12 cellular contexts compared by ENCODE assay signal in genomic region chr1:225447649-225448048, GRCh38. TPM values are rescaled to one million over a fixed set of nuclear protein-coding genes. Genes with fewer than 3 reads are reported as not detected.
DNase-seq lines count a peak whose midpoint lies in the region; ATAC-seq and TF ChIP-seq lines count a peak whose summit lies in the region.
"Had no signal": no experiment of that assay in that cellular context is flagged by ENCODE, and none has a peak within 500 bp of the region (broad histone marks: within the 10 kb centered on the region; RNA-seq: fewer than 3 reads in every experiment).

No MANE protein-coding gene starts in this region.

- H3K27me3 ChIP-seq in breast epithelium (no peaks in the 10 kb centered on the region), brain microvascular endothelial cell (replicated peaks) (no peaks in the 10 kb centered on the region)

- TF ChIP-seq CTCF in MCF 10A (IDR thresholded peaks at IDR 0.05; ENCODE audit: unreplicated experiment) (no peak), breast epithelium (IDR thresholded peaks at IDR 0.05) (no peak), fibroblast of the aortic adventitia (IDR thresholded peaks at IDR 0.05; ENCODE audit: insufficient read depth, low read length) (no peak), neural crest cell (conservative IDR thresholded peaks at IDR 0.05) (no peak), brain microvascular endothelial cell (IDR thresholded peaks at IDR 0.05; ENCODE audit: low read depth, low read length, missing control alignments) (no peak), WTC11 (IDR thresholded peaks at IDR 0.05) (no peak)

- H3K36me3 ChIP-seq in breast epithelium (no peaks in the 10 kb centered on the region), brain microvascular endothelial cell (replicated peaks) (no peaks in the 10 kb centered on the region)

- no peak for TF ChIP-seq POLR2A in breast epithelium (IDR thresholded peaks at IDR 0.05)

- H3K4me1 Mint-ChIP-seq in MCF 10A (ENCODE audit: insufficient read depth, unreplicated experiment): peaks cover 44% of the 10 kb centered on the region
- H3K4me1 Mint-ChIP-seq in neural crest cell: peaks cover 34% of the 10 kb centered on the region
- H3K4me1 Mint-ChIP-seq in WTC11: peaks cover 34% of the 10 kb centered on the region

- H3K36me3 Mint-ChIP-seq in MCF 10A (ENCODE audit: insufficient read depth, unreplicated experiment): peaks cover 15% of the 10 kb centered on the region
- no peaks in the 10 kb centered on the region for H3K36me3 Mint-ChIP-seq in neural crest cell (ENCODE audit: low read depth)
- no peaks in the 10 kb centered on the region for H3K36me3 Mint-ChIP-seq in WTC11
- H3K36me3 Mint-ChIP-seq: CD14-positive monocyte; natural killer cell treated with Interleukin-12 subunit alpha and Interleukin-12 subunit beta and Interleukin-15 and Interleukin-18, amount 100 ng/mL, for 72 hours had no signal

- intact Hi-C loops in MCF 10A (cut with micrococcal nuclease): no loop called here
- intact Hi-C loops in breast epithelium (cut with DNase I; ENCODE audit: low total_unique reads): loop anchor here (5.0 kb wide), 1 partner anchor 380 kb away; no protein-coding TSS in a partner anchor

- H3K27ac Mint-ChIP-seq in MCF 10A (ENCODE audit: low read depth, unreplicated experiment): peak overlapping the region; percentile 18
- peak overlapping the region; percentile 64 for H3K27ac Mint-ChIP-seq in neural crest cell (ENCODE audit: unreplicated experiment)
- H3K27ac Mint-ChIP-seq in WTC11: no peak overlapping the region
- H3K27ac Mint-ChIP-seq: activated CD8-positive, alpha-beta T cell treated with anti-CD3 and anti-CD28 coated beads, Interleukin-2, amount 10 ng/mL, durations not matched to agents 7 days and 5 days had no signal

- peak overlapping the region in 1 of 2 donors; percentile 54 for H3K27ac ChIP-seq in breast epithelium
- no peak overlapping the region for H3K27ac ChIP-seq in brain microvascular endothelial cell

- BruUV-seq in MCF 10A (replicated peaks; lab: Mats Ljungman, UMichigan): no TSS peak

- no peak for DNase-seq in MCF 10A (ENCODE audit: unreplicated experiment)
- DNase-seq in breast epithelium (ENCODE audit: low spot score in 2 of 2): no peak
- peak; percentile 63 for DNase-seq in fibroblast of the aortic adventitia (ENCODE audit: low read depth)
- no peak for DNase-seq in neural crest cell (ENCODE audit: low read depth, low spot score)
- no peak for DNase-seq in brain microvascular endothelial cell
- no peak for DNase-seq in SK-N-DZ (ENCODE audit: low spot score)
- DNase-seq in WTC11 (ENCODE audit: low spot score): no peak
- DNase-seq in activated gamma-delta T cell (lab: John Stamatoyannopoulos, UW): no peak
- DNase-seq: activated CD8-positive, alpha-beta T cell treated with anti-CD3 and anti-CD28 coated beads, Interleukin-2, amount 10 ng/mL, durations not matched to agents 7 days and 5 days; stimulated activated CD8-positive, alpha-beta memory T cell treated with anti-CD3 and anti-CD28 coated beads, Interleukin-4, amount 100 ng/mL, for 48 hours had no signal

- no peak overlapping the region for H3K4me3 Mint-ChIP-seq in MCF 10A (ENCODE audit: unreplicated experiment)
- H3K4me3 Mint-ChIP-seq in neural crest cell: no peak overlapping the region
- H3K4me3 Mint-ChIP-seq in WTC11: no peak overlapping the region
- H3K4me3 Mint-ChIP-seq: activated CD8-positive, alpha-beta T cell treated with anti-CD3 and anti-CD28 coated beads, Interleukin-2, amount 10 ng/mL, durations not matched to agents 7 days and 5 days; CD14-positive monocyte; natural killer cell treated with Interleukin-12 subunit alpha and Interleukin-12 subunit beta and Interleukin-15 and Interleukin-18, amount 100 ng/mL, for 72 hours had no signal

- POLR2A ChIA-PET in MCF 10A (lab: Yijun Ruan, JAX) (interaction anchor here (4.7 to 20.7 kb wide), 2 partner anchors 14 to 19 kb away, joined by 48 to 611 read pairs; partner anchors contain the start of gene LBR), WTC11 (lab: Charles Lee) (no interaction called here)

- H3K4me3 ChIP-seq in breast epithelium: peak overlapping the region in 1 of 3 donors; percentile 22
- no peak overlapping the region for H3K4me3 ChIP-seq in fibroblast of the aortic adventitia (ENCODE audit: low read depth, low read length)
- no peak overlapping the region for H3K4me3 ChIP-seq in brain microvascular endothelial cell (ENCODE audit: low read depth, low read length)

- no peaks in the 10 kb centered on the region for H3K9me3 Mint-ChIP-seq in MCF 10A (ENCODE audit: unreplicated experiment)
- no peaks in the 10 kb centered on the region for H3K9me3 Mint-ChIP-seq in neural crest cell
- H3K9me3 Mint-ChIP-seq in WTC11: no peaks in the 10 kb centered on the region
- H3K9me3 Mint-ChIP-seq: natural killer cell treated with Interleukin-12 subunit alpha and Interleukin-12 subunit beta and Interleukin-15 and Interleukin-18, amount 100 ng/mL, for 72 hours had no signal

- H3K9me3 ChIP-seq in breast epithelium: no peaks in the 10 kb centered on the region

- CTCF ChIA-PET in MCF 10A (lab: Yijun Ruan, JAX) (interaction anchor here (0.8 to 4.2 kb wide), 2 partner anchors 16 to 129 kb away, joined by 3 to 29 read pairs; no protein-coding TSS in a partner anchor), WTC11 (lab: Charles Lee) (interaction anchor here (1.6 to 2.6 kb wide), 2 partner anchors 27 to 515 kb away, joined by 4 to 7 read pairs; no protein-coding TSS in a partner anchor)

- in situ Hi-C loops in brain microvascular endothelial cell (cut with HindIII; ENCODE audit: low pct_ligation_motif_present, low sequenced_read_pairs): no loop called here

- H3K27me3 Mint-ChIP-seq in MCF 10A (ENCODE audit: insufficient read depth, unreplicated experiment): no peaks in the 10 kb centered on the region
- no peaks in the 10 kb centered on the region for H3K27me3 Mint-ChIP-seq in neural crest cell (ENCODE audit: low read depth)
- H3K27me3 Mint-ChIP-seq in WTC11 (ENCODE audit: low read depth): 0 out of 2 replicates have a peak, but pooled peaks cover 4% of the 10 kb centered on the region
- H3K27me3 Mint-ChIP-seq: natural killer cell treated with Interleukin-12 subunit alpha and Interleukin-12 subunit beta and Interleukin-15 and Interleukin-18, amount 100 ng/mL, for 72 hours had no signal

- peaks cover 5 to 8% of the 10 kb centered on the region in 2 donors for H3K4me1 ChIP-seq in breast epithelium

- ATAC-seq in WTC11: no peak
- ATAC-seq: activated CD8-positive, alpha-beta T cell treated with anti-CD3 and anti-CD28 coated beads, Interleukin-2, amount 10 ng/mL, durations not matched to agents 7 days and 5 days; natural killer cell treated with Interleukin-12 subunit alpha and Interleukin-12 subunit beta and Interleukin-15 and Interleukin-18, amount 100 ng/mL, for 72 hours had no signal

TF ChIP-seq in WTC11, 78 proteins besides CTCF, POLR2A, EP300 and RAD21:
- TF ChIP-seq FOXK1 (CRISPR knock-in tag; IDR thresholded peaks at IDR 0.05) (no peak), IRF1 (CRISPR knock-in tag; IDR thresholded peaks at IDR 0.05) (no peak)

RNA-seq across cellular contexts. Expression of gene LBR, which starts 19.8 kb away (rescaled TPM):
- total RNA-seq in MCF 10A (2022) (98.5 and 106 TPM in 2 replicates), breast epithelium (10 to 100 TPM; 20.3 to 36.1 (median 29.6) TPM), fibroblast of the aortic adventitia (ENCODE audit: low replicate concordance) (18.9 and 32.1 TPM in 2 replicates), neural crest cell (168 and 181 TPM in 2 replicates), WTC11 (2021) (63.8 to 86.0 TPM (median 66.0 TPM) in 3 replicates)
- polyA plus RNA-seq in SK-N-DZ (2014; cell fraction: cytosol; rRNA removed): 126 and 130 TPM in 2 replicates
- 78.0 and 98.0 TPM in 2 replicates for polyA plus RNA-seq in SK-N-DZ (2014; cell fraction: nucleus; rRNA removed)
